Comparison of ENCODE assay signal across 21 cellular contexts in the genomic region with DNA sequence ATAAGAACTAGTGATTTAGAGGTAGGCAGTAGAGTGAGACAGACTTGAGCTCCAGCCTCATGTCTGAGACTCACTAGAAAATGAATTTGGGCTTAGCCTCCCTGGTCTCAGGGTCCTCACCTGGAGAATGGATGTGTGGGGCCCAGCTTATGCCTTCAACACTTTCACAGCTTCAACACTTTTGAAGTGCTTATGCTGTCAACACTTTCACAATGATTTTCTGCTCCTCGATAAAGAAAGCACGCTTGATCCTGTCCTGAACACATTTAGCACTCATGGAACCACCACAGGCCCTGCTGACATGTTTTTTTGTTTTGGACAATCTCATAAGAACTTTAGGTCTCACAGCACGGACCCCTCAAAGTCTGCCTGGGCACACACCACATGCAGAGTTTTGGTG.
"Had no signal": no experiment of that assay in that cellular context is flagged by ENCODE, and none has a peak within 500 bp of the region (broad histone marks: within the 10 kb centered on the region; RNA-seq: fewer than 3 reads in every experiment).

No MANE protein-coding gene starts in this region.

- ATAC-seq: foreskin keratinocyte, gastroesophageal sphincter, left lung, lower lobe of right lung, mucosa of descending colon had no signal

- H3K27me3 ChIP-seq: dorsolateral prefrontal cortex, esophagus muscularis mucosa, foreskin keratinocyte, gastroesophageal sphincter, heart left ventricle, hepatocyte, left lung had no signal

- DNase-seq: dermis blood vessel endothelial cell; dorsolateral prefrontal cortex; effector CD4-positive, alpha-beta T cell; effector memory CD4-positive, alpha-beta T cell; foreskin keratinocyte; heart left ventricle; hypothalamus; immature natural killer cell; islet precursor cell; kidney; kidney glomerular epithelial cell; left lung; lower lobe of right lung; mesenchymal stem cell; mucosa of descending colon; naive B cell had no signal

- H3K27ac ChIP-seq: coronary artery, dorsolateral prefrontal cortex, esophagus muscularis mucosa, foreskin keratinocyte, gastroesophageal sphincter, heart left ventricle, hepatocyte, left lung, lower lobe of right lung had no signal

- H3K36me3 ChIP-seq: esophagus muscularis mucosa, gastroesophageal sphincter, heart left ventricle, left lung, lower lobe of right lung had no signal

- H3K4me3 ChIP-seq: coronary artery, dorsolateral prefrontal cortex, esophagus muscularis mucosa, gastroesophageal sphincter, heart left ventricle, hepatocyte, left lung, lower lobe of right lung, mucosa of descending colon had no signal

- H3K9me3 ChIP-seq: esophagus muscularis mucosa, gastroesophageal sphincter, heart left ventricle, left lung, lower lobe of right lung, mucosa of descending colon had no signal

- H3K36me3 Mint-ChIP-seq: immature natural killer cell, mesothelial cell of epicardium, naive B cell had no signal

- H3K27ac Mint-ChIP-seq: immature natural killer cell, mesothelial cell of epicardium, naive B cell had no signal

- H3K4me1 ChIP-seq: esophagus muscularis mucosa, gastroesophageal sphincter, left lung, lower lobe of right lung had no signal
